ENCODE assay signal across 18 cellular contexts in genomic region chr7:152342796-152343195, GRCh38.
DNase-seq lines count a peak whose midpoint lies in the region; ATAC-seq and TF ChIP-seq lines count a peak whose summit lies in the region.
"Had no signal": no experiment of that assay in that cellular context is flagged by ENCODE, and none has a peak within 500 bp of the region (broad histone marks: within the 10 kb centered on the region; RNA-seq: fewer than 3 reads in every experiment).

No MANE protein-coding gene starts in this region.

- no peak for TF ChIP-seq POLR2A in body of pancreas (IDR thresholded peaks at IDR 0.05)

- DNase-seq in left ventricle myocardium inferior (no peak), left ventricle myocardium superior (no peak), immature natural killer cell (no peak), body of pancreas (no peak), HuH-7.5 (ENCODE audit: low spot score) (no peak)
- DNase-seq: Caco-2, DMS153, NCI-H146, NCI-H2081, NCI-H510A, NCI-H774 had no signal

- peak overlapping the region; percentile 66 for H3K4me2 ChIP-seq in OCI-LY1 (ENCODE audit: low read length)
- H3K4me2 ChIP-seq: A549 had no signal

- intact Hi-C loops in left ventricle myocardium inferior (cut with micrococcal nuclease), result no loop called here
- intact Hi-C loops in left ventricle myocardium superior (cut with micrococcal nuclease), result no loop called here
- intact Hi-C loops in body of pancreas (cut with DNase I), result no loop called here

- ATAC-seq in left ventricle myocardium superior (no peak), body of pancreas (no peak), HG02588 (IDR thresholded peaks at IDR 0.05; ENCODE audit: unreplicated experiment) (no peak)
- ATAC-seq in stimulated activated memory B cell treated with anti-CD40 and anti-IgM and Interleukin-4, amounts not matched to agents 10 μg/mL and 1 μg/mL and 100 μg/mL, for 72 hours, result no peak
- ATAC-seq: A549 had no signal

- peaks cover 8% of the 10 kb centered on the region for H3K9me3 ChIP-seq in left ventricle myocardium inferior (replicated peaks)
- no peaks in the 10 kb centered on the region for H3K9me3 ChIP-seq in OCI-LY1 (ENCODE audit: low read length)
- H3K9me3 ChIP-seq in body of pancreas, result no peaks in the 10 kb centered on the region
- H3K9me3 ChIP-seq: A549, Caco-2, SJSA1 had no signal

- H3K27ac ChIP-seq in left ventricle myocardium inferior (replicated peaks) (peak overlapping the region; percentile 2), OCI-LY1 (ENCODE audit: low read depth, low read length, poor library complexity, severe bottlenecking) (peak overlapping the region; percentile 95), body of pancreas (peak overlapping the region in 1 of 4 donors; percentile 1)
- H3K27ac ChIP-seq: A549, C4-2B, SJSA1 had no signal

- H3K9ac ChIP-seq in OCI-LY1 (ENCODE audit: low read length), result peak overlapping the region; percentile 39

- H3K4me3 Mint-ChIP-seq in immature natural killer cell, result peak overlapping the region in 1 of 5 donors; percentile 1
- no peak overlapping the region for H3K4me3 Mint-ChIP-seq in stimulated activated memory B cell treated with anti-CD40 and anti-IgM and Interleukin-4, amounts not matched to agents 10 μg/mL and 1 μg/mL and 100 μg/mL, for 72 hours

- no peaks in the 10 kb centered on the region for H4K20me1 ChIP-seq in OCI-LY1 (ENCODE audit: insufficient read depth, low read length)

- H3K4me1 Mint-ChIP-seq in immature natural killer cell, result peaks cover 34 to 73% of the 10 kb centered on the region in 2 donors
- peaks cover 64% of the 10 kb centered on the region for H3K4me1 Mint-ChIP-seq in stimulated activated memory B cell treated with anti-CD40 and anti-IgM and Interleukin-4, amounts not matched to agents 10 μg/mL and 1 μg/mL and 100 μg/mL, for 72 hours

- H3K79me2 ChIP-seq in OCI-LY1 (ENCODE audit: insufficient read depth, low read length), result peaks cover 94% of the 10 kb centered on the region

- TF ChIP-seq CTCF in left ventricle myocardium inferior (IDR thresholded peaks at IDR 0.05; ENCODE audit: borderline replicate concordance) (no peak), OCI-LY1 (IDR thresholded peaks at IDR 0.05; ENCODE audit: low read length) (no peak), body of pancreas (IDR thresholded peaks at IDR 0.05) (no peak)

- H3K4me3 ChIP-seq in left ventricle myocardium inferior, result no peak overlapping the region
- peak overlapping the region; percentile 0 for H3K4me3 ChIP-seq in OCI-LY1 (ENCODE audit: low read depth, low read length, poor library complexity, severe bottlenecking)
- H3K4me3 ChIP-seq in body of pancreas, result no peak overlapping the region
- H3K4me3 ChIP-seq: A549, SJSA1 had no signal

- peaks cover 0 to 2% (median 0%) of the 10 kb centered on the region in 3 donors for H3K36me3 Mint-ChIP-seq in immature natural killer cell
- H3K36me3 Mint-ChIP-seq in stimulated activated memory B cell treated with anti-CD40 and anti-IgM and Interleukin-4, amounts not matched to agents 10 μg/mL and 1 μg/mL and 100 μg/mL, for 72 hours, result peaks cover 21% of the 10 kb centered on the region

- no peak overlapping the region for H2AFZ ChIP-seq in OCI-LY1 (ENCODE audit: low read length)

- WGBS in body of pancreas, 2 donors, result 94 to 97% methylated on average over 2 of the region's 2 CpGs

- H3F3A ChIP-seq in OCI-LY1 (ENCODE audit: insufficient read depth, low read length), result peaks cover 15% of the 10 kb centered on the region

- H3K27me3 Mint-ChIP-seq in immature natural killer cell (ENCODE audit: low read depth in 3 of 3), result peaks cover 0 to 2% (median 0%) of the 10 kb centered on the region in 3 donors
- H3K27me3 Mint-ChIP-seq in stimulated activated memory B cell treated with anti-CD40 and anti-IgM and Interleukin-4, amounts not matched to agents 10 μg/mL and 1 μg/mL and 100 μg/mL, for 72 hours, result no peaks in the 10 kb centered on the region
- H3K27me3 Mint-ChIP-seq: IgD-negative memory B cell had no signal

- H3K9me2 ChIP-seq in OCI-LY1 (ENCODE audit: low read depth, low read length), result no peaks in the 10 kb centered on the region

- H3K9me3 Mint-ChIP-seq in immature natural killer cell, result no peaks in the 10 kb centered on the region
- H3K9me3 Mint-ChIP-seq in stimulated activated memory B cell treated with anti-CD40 and anti-IgM and Interleukin-4, amounts not matched to agents 10 μg/mL and 1 μg/mL and 100 μg/mL, for 72 hours, result no peaks in the 10 kb centered on the region

- peak overlapping the region; percentile 30 to 85 (median 54) for H3K27ac Mint-ChIP-seq in immature natural killer cell
- H3K27ac Mint-ChIP-seq in stimulated activated memory B cell treated with anti-CD40 and anti-IgM and Interleukin-4, amounts not matched to agents 10 μg/mL and 1 μg/mL and 100 μg/mL, for 72 hours, result peak overlapping the region; percentile 5

- peaks cover 15% of the 10 kb centered on the region for H3K36me3 ChIP-seq in left ventricle myocardium inferior
- peaks cover 28% of the 10 kb centered on the region for H3K36me3 ChIP-seq in OCI-LY1 (ENCODE audit: insufficient read depth, low read length)
- no peaks in the 10 kb centered on the region for H3K36me3 ChIP-seq in body of pancreas (replicated peaks in 1 of 2; ENCODE audit: insufficient read depth in 1 of 2, low read depth in 2 of 2)

- H3K4me1 ChIP-seq in left ventricle myocardium inferior (peaks cover 50% of the 10 kb centered on the region), OCI-LY1 (ENCODE audit: insufficient read depth, low read length, severe bottlenecking) (peaks cover 71% of the 10 kb centered on the region), body of pancreas (peaks cover 19% of the 10 kb centered on the region)
- H3K4me1 ChIP-seq: Caco-2, SJSA1 had no signal

- H3K27me3 ChIP-seq in left ventricle myocardium inferior (ENCODE audit: low read depth) (no peaks in the 10 kb centered on the region), OCI-LY1 (ENCODE audit: insufficient read depth, low read length) (no peaks in the 10 kb centered on the region), body of pancreas (no peaks in the 10 kb centered on the region)
- H3K27me3 ChIP-seq: SJSA1 had no signal
